In the genomic region with DNA sequence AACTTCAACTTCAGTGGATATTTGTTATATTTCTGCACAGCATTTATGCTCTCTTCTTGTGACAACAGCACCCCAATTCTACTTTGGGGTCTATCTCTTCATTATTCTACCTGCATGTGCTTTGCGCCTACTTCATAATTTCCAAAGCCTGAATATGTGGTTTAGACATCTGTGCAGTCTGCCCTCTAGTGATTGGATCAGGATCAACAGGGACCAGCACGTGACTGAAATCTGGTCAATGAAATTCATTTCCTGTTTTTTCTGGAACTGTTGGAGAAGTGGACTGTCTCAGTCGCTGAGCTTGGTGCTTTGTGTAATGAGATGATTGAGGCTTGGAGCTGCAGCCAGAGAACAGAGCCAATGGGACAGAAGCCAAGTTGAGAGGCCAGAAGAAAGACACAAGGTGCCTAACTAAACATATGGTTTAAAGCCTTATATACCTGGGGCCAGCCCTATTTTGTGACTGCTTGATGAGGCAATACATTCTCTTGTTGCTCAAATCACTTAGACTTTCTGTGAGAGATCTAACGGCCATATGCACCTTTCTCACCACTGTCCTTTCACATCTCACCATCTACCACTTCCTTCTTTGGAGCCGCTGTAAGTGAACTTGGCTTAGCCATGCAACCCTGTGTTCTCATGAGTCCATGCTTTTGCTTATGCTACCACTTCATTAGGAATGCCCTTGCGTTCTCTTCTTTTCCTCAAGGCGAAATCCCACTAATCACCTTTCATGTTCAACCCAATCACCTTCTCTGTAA, we compare ENCODE assay signal across 8 cellular contexts.
DNase-seq lines count a peak whose midpoint lies in the region; ATAC-seq, FAIRE-seq and TF ChIP-seq lines count a peak whose summit lies in the region.

No MANE protein-coding gene starts in this region.

- peak; percentile 1 to 27 for DNase-seq in A549 (ENCODE audit: low read depth in 1 of 2, low spot score in 1 of 2)
- DNase-seq in MG63: peak; percentile 17
- DNase-seq in astrocyte of the hippocampus (ENCODE audit: low read depth, low spot score): peak; percentile 18
- peak; percentile 39 for DNase-seq in neural progenitor cell (ENCODE audit: low spot score)
- DNase-seq in upper lobe of left lung: no peak
- no peak for DNase-seq in OCI-M2 (lab: John Stamatoyannopoulos, UW; ENCODE audit: unreplicated experiment)
- no peak for DNase-seq in RCC 7860 (ENCODE audit: low spot score)

- H2AFZ ChIP-seq in neural progenitor cell (replicated peaks): peak overlapping the region; percentile 72

- no peaks in the 10 kb centered on the region for H4K20me1 ChIP-seq in neural progenitor cell (ENCODE audit: low read depth)

- TF ChIP-seq CTCF in A549 (IDR thresholded peaks at IDR 0.05) (no peak), GM12872 (IDR thresholded peaks at IDR 0.05; ENCODE audit: insufficient read depth, low read depth, low read length) (peak; percentile 26; the same call in 1 of the 3 replicates), neural progenitor cell (IDR thresholded peaks at IDR 0.05) (peak; percentile 71), upper lobe of left lung (IDR thresholded peaks at IDR 0.05) (no peak)

- no peak overlapping the region for H3K27ac ChIP-seq in A549
- no peak overlapping the region for H3K27ac ChIP-seq in neural progenitor cell
- H3K27ac ChIP-seq in upper lobe of left lung: no peak overlapping the region

- no peaks in the 10 kb centered on the region for H3K79me2 ChIP-seq in neural progenitor cell (ENCODE audit: low read depth)

- H3K4me2 ChIP-seq in A549 (no peak overlapping the region), neural progenitor cell (no peak overlapping the region)

- H3K4me1 ChIP-seq in A549 (no peaks in the 10 kb centered on the region), neural progenitor cell (peaks cover 3% of the 10 kb centered on the region), upper lobe of left lung (no peaks in the 10 kb centered on the region)

- H3K9me3 ChIP-seq in A549 (no peaks in the 10 kb centered on the region), MG63 (no peaks in the 10 kb centered on the region), neural progenitor cell (ENCODE audit: low read depth) (no peaks in the 10 kb centered on the region), upper lobe of left lung (no peaks in the 10 kb centered on the region)

- POLR2A ChIA-PET in A549 (lab: Yijun Ruan, JAX): no interaction called here

- peak in 1 of 2 experiments; percentile 50; a peak in 1 of 6 replicates for ATAC-seq in A549
- ATAC-seq in upper lobe of left lung (ENCODE audit: low FRiP score in 2 of 2): no peak

- FAIRE-seq in A549 (lab: Jason Lieb, UNC): no peak
- no peak for FAIRE-seq in RCC 7860 (lab: Jason Lieb, UNC)

- no peaks in the 10 kb centered on the region for H3K9me3 Mint-ChIP-seq in neural progenitor cell

- CTCF ChIA-PET in A549 (lab: Yijun Ruan, JAX): interaction anchor here (1.0 to 5.3 kb wide), 3 partner anchors 19 to 409 kb away, joined by 4 to 24 read pairs (median 4); no protein-coding TSS in a partner anchor

- WGBS in A549 (ENCODE audit: missing lambda C conversion rate): 36% methylated on average over 7 of the region's 7 CpGs
- 68% methylated on average over 7 of the region's 7 CpGs for WGBS in upper lobe of left lung, 2 donors

- TF ChIP-seq POLR2A in A549 (IDR thresholded peaks at IDR 0.05; ENCODE audit: low read length) (no peak), upper lobe of left lung (IDR thresholded peaks at IDR 0.05) (no peak)

- H3K4me3 ChIP-seq in A549 (no peak overlapping the region), MG63 (no peak overlapping the region), neural progenitor cell (no peak overlapping the region), upper lobe of left lung (no peak overlapping the region)

- TF ChIP-seq RAD21 in A549 (conservative IDR thresholded peaks at IDR 0.05 in 1 of 2, IDR thresholded peaks at IDR 0.05 in 1 of 2): peak in 1 of 2 experiments; percentile 36; a peak in 1 of 5 replicates

- H3K27me3 ChIP-seq in MG63 (no peaks in the 10 kb centered on the region; the same call in 1 of the 2 replicates), neural progenitor cell (no peaks in the 10 kb centered on the region), upper lobe of left lung (no peaks in the 10 kb centered on the region)

- no peaks in the 10 kb centered on the region for H3K36me3 Mint-ChIP-seq in neural progenitor cell

- H3F3A ChIP-seq in neural progenitor cell (ENCODE audit: low read depth): no peaks in the 10 kb centered on the region

- no peak overlapping the region for H3K4me3 Mint-ChIP-seq in neural progenitor cell

- H3K4me1 Mint-ChIP-seq in neural progenitor cell: peaks cover 11% of the 10 kb centered on the region

- no peak overlapping the region for H3K27ac Mint-ChIP-seq in neural progenitor cell

- H3K27me3 Mint-ChIP-seq in neural progenitor cell (ENCODE audit: insufficient read depth, low read depth): no peaks in the 10 kb centered on the region

- TF ChIP-seq EP300 in A549 (IDR thresholded peaks at IDR 0.05): no peak
- TF ChIP-seq EP300 in upper lobe of left lung (IDR thresholded peaks at IDR 0.05): no peak

- H3K9ac ChIP-seq in neural progenitor cell: no peak overlapping the region

- no peaks in the 10 kb centered on the region for H3K36me3 ChIP-seq in MG63
- H3K36me3 ChIP-seq in neural progenitor cell: no peaks in the 10 kb centered on the region
- H3K36me3 ChIP-seq in upper lobe of left lung: no peaks in the 10 kb centered on the region

TF ChIP-seq in A549, 52 proteins besides CTCF, POLR2A, EP300 and RAD21:
- TF ChIP-seq CBX8 (IDR thresholded peaks at IDR 0.05): no peak
- TF ChIP-seq MAZ (IDR thresholded peaks at IDR 0.05; ENCODE audit: borderline replicate concordance, low read depth, low read length): no peak
- TF ChIP-seq RFX5 (IDR thresholded peaks at IDR 0.05): no peak
- TF ChIP-seq USF2 (IDR thresholded peaks at IDR 0.05): peak; percentile 70
- TF ChIP-seq GATA3 (IDR thresholded peaks at IDR 0.05; ENCODE audit: borderline replicate concordance): no peak
- TF ChIP-seq, protein P1, sequence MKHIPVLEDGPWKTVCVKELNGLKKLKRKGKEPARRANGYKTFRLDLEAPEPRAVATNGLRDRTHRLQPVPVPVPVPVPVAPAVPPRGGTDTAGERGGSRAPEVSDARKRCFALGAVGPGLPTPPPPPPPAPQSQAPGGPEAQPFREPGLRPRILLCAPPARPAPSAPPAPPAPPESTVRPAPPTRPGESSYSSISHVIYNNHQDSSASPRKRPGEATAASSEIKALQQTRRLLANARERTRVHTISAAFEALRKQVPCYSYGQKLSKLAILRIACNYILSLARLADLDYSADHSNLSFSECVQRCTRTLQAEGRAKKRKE (CRISPR knock-in tag; IDR thresholded peaks at IDR 0.05; ENCODE audit: low read depth): no peak
- TF ChIP-seq ZNF302 (CRISPR knock-in tag; IDR thresholded peaks at IDR 0.05): no peak
- no peak for TF ChIP-seq FOSB (CRISPR knock-in tag; IDR thresholded peaks at IDR 0.05)
- no peak for TF ChIP-seq PHF8 (IDR thresholded peaks at IDR 0.05; ENCODE audit: borderline replicate concordance, low read depth)

Comparison
In these comparisons a context has a peak if more than half of its experiments do, and no peak if none do; other contexts are left out.
1. DNase-seq: peak in A549 (2 of 2), MG63 (single experiment), astrocyte of the hippocampus (single experiment) and neural progenitor cell (single experiment); none in upper lobe of left lung (0 of 2), OCI-M2 (single experiment) and RCC 7860 (single experiment).
2. CTCF ChIP-seq: peak in GM12872 (single experiment) and neural progenitor cell (single experiment); none in A549 (single experiment) and upper lobe of left lung (0 of 6).